Comparison of ENCODE assay signal across 8 cellular contexts in genomic region chr17:79074650-79075432, GRCh38. TPM values are rescaled to one million over a fixed set of nuclear protein-coding genes. Genes with fewer than 3 reads are reported as not detected.
A peak's percentile ranks its signal among the peaks of the same experiment; 100 is the strongest.
DNase-seq lines count a peak whose midpoint lies in the region; ATAC-seq, FAIRE-seq and TF ChIP-seq lines count a peak whose summit lies in the region.

TSS of gene ENGASE (plus strand) at chr17:79074824. CDS start at chr17:79074945, 121 bp downstream.

- no peaks in the 10 kb centered on the region for H3K27me3 ChIP-seq in ascending aorta

- intact Hi-C loops in ascending aorta (cut with DNase I), result loop anchor here (10.0 kb wide), 1 partner anchor 290 kb away; the partner anchor contains the start of gene CYTH1

- DNase-seq in NCI-H1930 (lab: John Stamatoyannopoulos, UW), result peak; percentile 83 to 90
- DNase-seq in T-helper 22 cell (ENCODE audit: low read depth), result peak; percentile 88
- peak; percentile 89 to 98 for DNase-seq in ascending aorta (ENCODE audit: low spot score in 2 of 2)
- DNase-seq in hepatic stellate cell (ENCODE audit: low spot score), result peak; percentile 98
- peak; percentile 92 for DNase-seq in putamen (ENCODE audit: low spot score)
- peak; percentile 100 for DNase-seq in urothelium cell line (ENCODE audit: low spot score)

- no peak for TF ChIP-seq CTCF in ascending aorta (IDR thresholded peaks at IDR 0.05)

- no peaks in the 10 kb centered on the region for H3K9me3 ChIP-seq in ascending aorta

- FAIRE-seq in urothelium cell line (lab: Jason Lieb, UNC), result peak; percentile 94

- ATAC-seq in GM18498 (IDR thresholded peaks at IDR 0.05; ENCODE audit: unreplicated experiment) (peak; percentile 96), HG02943 (IDR thresholded peaks at IDR 0.05; ENCODE audit: low read depth, unreplicated experiment) (peak; percentile 85)

- peak within 1 kb of the TSS; percentile 77 to 82 for H3K4me3 ChIP-seq in ascending aorta

- H3K27ac ChIP-seq in ascending aorta, result peak within 1 kb of the TSS; percentile 80 to 84

- H3K4me1 ChIP-seq in ascending aorta, result peaks cover 3 to 15% of the 10 kb centered on the region in 2 donors

- H3K36me3 ChIP-seq in ascending aorta, result peaks cover 8 to 23% of the 10 kb centered on the region in 2 donors

RNA-seq across cellular contexts. Expression of gene ENGASE, which starts in this region (rescaled TPM):
- 13.2 TPM for total RNA-seq in ascending aorta

Comparison
In these comparisons a context has a peak if more than half of its experiments do, and no peak if none do; other contexts are left out.
1. Peak in every context shown above with its lines: DNase-seq, ATAC-seq, H3K4me3 ChIP-seq and H3K27ac ChIP-seq.